Comparison of ENCODE assay signal across 9 cellular contexts in the genomic region with DNA sequence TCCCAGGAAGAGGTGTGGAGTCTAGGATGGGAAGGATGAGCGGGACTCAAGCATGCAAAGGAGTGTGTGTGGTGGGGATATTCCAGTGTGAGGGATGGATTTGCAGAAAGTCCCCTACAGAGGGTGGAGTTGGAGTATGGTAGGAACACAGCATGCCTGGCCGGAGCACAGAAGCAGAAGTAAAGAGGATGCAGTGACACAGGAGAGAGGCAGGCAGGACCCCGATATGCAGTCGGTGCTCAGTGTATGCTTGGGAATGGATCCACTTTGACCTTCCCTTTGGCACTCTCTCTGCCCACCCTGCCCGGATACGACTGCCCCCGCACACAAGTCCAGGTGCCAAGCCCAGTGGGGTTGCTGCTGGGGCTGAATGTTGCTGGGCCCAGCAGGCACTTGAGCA. TPM values are rescaled to one million over a fixed set of nuclear protein-coding genes. Genes with fewer than 3 reads are reported as not detected.
"Had no signal": no experiment of that assay in that cellular context is flagged by ENCODE, and none has a peak within 500 bp of the region (broad histone marks: within the 10 kb centered on the region; RNA-seq: fewer than 3 reads in every experiment).

No MANE protein-coding gene starts in this region.

- ATAC-seq: GM23338, K562 had no signal

- H2AFZ ChIP-seq: GM23338 had no signal

- H3K27ac Mint-ChIP-seq: GM23338 had no signal

- H3K4me3 Mint-ChIP-seq: GM23338, H9 had no signal

- H3K4me2 ChIP-seq: GM23338 had no signal

- DNase-seq: H9, HCEC 1CT, IMR-90 had no signal

- FAIRE-seq: H1, H54, HTR-8/SVneo, K562 had no signal

- H3K9me3 Mint-ChIP-seq: GM23338, H9 had no signal

- H3K4me3 ChIP-seq: GM23338, K562 had no signal

RNA-seq across cellular contexts. Expression of gene WSCD2, which starts 21.3 kb away (rescaled TPM):
- total RNA-seq: HT-29, IMR-90 had no signal
- polyA plus RNA-seq: IMR-90 had no signal
